In the genomic region with DNA sequence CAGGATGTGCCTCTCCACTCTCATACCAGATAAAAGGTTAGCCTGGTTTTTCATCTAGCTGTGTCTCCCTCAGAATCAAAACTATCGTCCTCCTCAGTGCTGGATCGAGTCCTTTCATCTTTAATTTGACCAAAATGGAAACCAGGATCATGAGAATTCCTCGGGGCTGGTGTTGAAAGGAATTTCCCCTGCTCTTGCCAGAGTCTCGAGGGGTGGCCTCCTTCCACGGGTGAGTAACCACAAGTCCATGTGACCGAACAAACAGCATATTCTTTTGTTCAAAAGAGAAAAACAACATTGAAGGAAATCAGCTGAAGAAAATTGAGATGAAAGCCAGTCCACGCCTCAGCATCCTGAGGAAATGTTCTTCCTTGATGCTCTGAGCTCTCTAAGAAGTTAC, we compare ENCODE assay signal across 12 cellular contexts.
DNase-seq lines count a peak whose midpoint lies in the region; ATAC-seq and TF ChIP-seq lines count a peak whose summit lies in the region.
"Had no signal": no experiment of that assay in that cellular context is flagged by ENCODE, and none has a peak within 500 bp of the region (broad histone marks: within the 10 kb centered on the region; RNA-seq: fewer than 3 reads in every experiment).

No MANE protein-coding gene starts in this region.

- peak overlapping the region; percentile 31; the same call in 1 of the 2 replicates for H3K4ac ChIP-seq in IMR-90 (ENCODE audit: low read depth, low read length)

- H2BK5ac ChIP-seq in IMR-90 (ENCODE audit: low read depth, low read length, poor library complexity, severe bottlenecking): no peak overlapping the region

- CTCF ChIA-PET in IMR-90 (lab: Yijun Ruan, JAX): no interaction called here
- CTCF ChIA-PET in GM10248 (lab: Yijun Ruan, JAX): no interaction called here

- H2AK5ac ChIP-seq in IMR-90 (ENCODE audit: low read depth, low read length): peak overlapping the region; percentile 65; the same call in 1 of the 2 replicates

- intact Hi-C loops in IMR-90 (cut with micrococcal nuclease): no loop called here
- intact Hi-C loops in thyroid gland (cut with DNase I): no loop called here
- intact Hi-C loops in posterior cingulate gyrus (cut with DNase I): no loop called here

- H2AFZ ChIP-seq in IMR-90 (replicated peaks; ENCODE audit: low read length, poor library complexity): no peak overlapping the region

- DNase-seq in IMR-90: peak; percentile 77
- DNase-seq in epithelial cell of proximal tubule (ENCODE audit: low read depth): peak; percentile 33
- DNase-seq in lung microvascular endothelial cell (ENCODE audit: low read depth in 2 of 2): peak; percentile 64 to 89
- peak; percentile 75 to 82 for DNase-seq in thyroid gland
- no peak for DNase-seq in posterior cingulate gyrus
- DNase-seq in GM10248 (ENCODE audit: extremely low spot score): no peak
- DNase-seq: GDM1; naive thymus-derived CD4-positive, alpha-beta T cell; NCI-H1930 had no signal

- ATAC-seq in IMR-90 (ENCODE audit: low read depth) (peak; percentile 21), HG03045 (IDR thresholded peaks at IDR 0.05; ENCODE audit: unreplicated experiment) (no peak), GM18505 (IDR thresholded peaks at IDR 0.05; ENCODE audit: unreplicated experiment) (no peak)
- ATAC-seq: naive thymus-derived CD4-positive, alpha-beta T cell; WTC11 had no signal

- H3K9ac ChIP-seq in IMR-90 (ENCODE audit: low read depth, low read length): no peak overlapping the region

- H3K4me1 ChIP-seq in IMR-90 (ENCODE audit: control insufficient read depth, insufficient read depth, low read length) (peaks cover 12% of the 10 kb centered on the region), thyroid gland (peaks cover 23 to 31% of the 10 kb centered on the region in 2 donors)

- BruUV-seq in IMR-90 (replicated peaks; lab: Mats Ljungman, UMichigan): no TSS peak

- H3K4me2 ChIP-seq in IMR-90 (ENCODE audit: low read depth, low read length): no peak overlapping the region

- no peak overlapping the region for H2AK9ac ChIP-seq in IMR-90 (replicated peaks; ENCODE audit: low read depth, low read length, poor library complexity)

- H3K56ac ChIP-seq in IMR-90 (ENCODE audit: extremely low read depth, insufficient read depth, low read length): no peak overlapping the region

- no peaks in the 10 kb centered on the region for H4K20me1 ChIP-seq in IMR-90 (ENCODE audit: insufficient read depth, low read length)

- 0 out of 2 replicates have a peak overlapping the region, but pooled peaks have one; percentile 21 for H2BK20ac ChIP-seq in IMR-90 (ENCODE audit: low read depth, low read length)

- POLR2A ChIA-PET in IMR-90 (lab: Charles Lee; ENCODE audit: unreplicated experiment): no interaction called here
- POLR2A ChIA-PET in GM10248 (lab: Yijun Ruan, JAX): no interaction called here

- H3K4me3 ChIP-seq in IMR-90 (ENCODE audit: insufficient read depth, low read depth, low read length) (no peak overlapping the region), epithelial cell of proximal tubule (ENCODE audit: low read depth, low read length) (no peak overlapping the region), thyroid gland (replicated peaks in 1 of 3) (no peak overlapping the region)

- H4K5ac ChIP-seq in IMR-90 (ENCODE audit: low read depth, low read length): no peak overlapping the region

- H3K36me3 ChIP-seq in IMR-90 (ENCODE audit: control insufficient read depth, insufficient read depth, low read length) (no peaks in the 10 kb centered on the region), thyroid gland (no peaks in the 10 kb centered on the region)

- dilution Hi-C loops in IMR-90 (cut with HindIII; ENCODE audit: low sequenced_read_pairs, unreplicated experiment): no loop called here

- H3K9me1 ChIP-seq in IMR-90 (ENCODE audit: insufficient read depth, low read length): peaks cover 11% of the 10 kb centered on the region; the same call in 1 of the 2 replicates

- peak overlapping the region; percentile 29; the same call in 1 of the 2 replicates for H4K91ac ChIP-seq in IMR-90 (ENCODE audit: insufficient read depth, low read depth, low read length)

- H4K8ac ChIP-seq in IMR-90 (ENCODE audit: low read depth in 2 of 2, low read length in 2 of 2): peak overlapping the region in 1 of 2 experiments; percentile 41; a peak in 2 of 4 replicates

- H3K27me3 ChIP-seq in IMR-90 (ENCODE audit: control insufficient read depth, insufficient read depth, low read length): no peaks in the 10 kb centered on the region
- no peaks in the 10 kb centered on the region for H3K27me3 ChIP-seq in thyroid gland

- no peak overlapping the region for H3K14ac ChIP-seq in IMR-90 (replicated peaks; ENCODE audit: low read depth, low read length)

- TF ChIP-seq RAD21 in IMR-90 (IDR thresholded peaks at IDR 0.05; ENCODE audit: low read length): no peak

- H3K9me3 ChIP-seq in IMR-90 (ENCODE audit: control insufficient read depth, insufficient read depth, low read length) (no peaks in the 10 kb centered on the region), thyroid gland (no peaks in the 10 kb centered on the region)

- H3K79me1 ChIP-seq in IMR-90 (ENCODE audit: low read depth in 1 of 2, low read length in 2 of 2): no peaks in the 10 kb centered on the region

- TF ChIP-seq POLR2A in IMR-90 (IDR thresholded peaks at IDR 0.05; ENCODE audit: low read depth, low read length) (no peak), thyroid gland (IDR thresholded peaks at IDR 0.05) (no peak), GM18505 (IDR thresholded peaks at IDR 0.05; ENCODE audit: borderline replicate concordance, extremely low read depth, insufficient read depth, insufficient read length) (no peak)

- WGBS in IMR-90 (ENCODE audit: extremely low coverage in 2 of 2, insufficient read length in 1 of 2), 2 experiments: no CpG with 5 or more reads among the region's 7 CpGs
- WGBS in thyroid gland, 2 donors: 11 to 12% methylated on average over 7 of the region's 7 CpGs

- H3K27ac ChIP-seq in IMR-90 (ENCODE audit: insufficient read depth, low read length) (no peak overlapping the region), thyroid gland (peak overlapping the region; percentile 15 to 54 (median 47))

- no peak overlapping the region for H3K23ac ChIP-seq in IMR-90 (ENCODE audit: low read depth, low read length)

- in situ Hi-C loops in IMR-90 (cut with MboI; ENCODE audit: low sequenced_read_pairs): no loop called here

- H3K18ac ChIP-seq in IMR-90 (ENCODE audit: low read depth, low read length): no peak overlapping the region

- H2BK15ac ChIP-seq in IMR-90 (ENCODE audit: low read depth, low read length): peak overlapping the region; percentile 43

- no peak for TF ChIP-seq CTCF in IMR-90 (conservative IDR thresholded peaks at IDR 0.05; ENCODE audit: low read depth, low read length)
- TF ChIP-seq CTCF in epithelial cell of proximal tubule (conservative IDR thresholded peaks at IDR 0.05; ENCODE audit: low read depth, low read length): no peak
- TF ChIP-seq CTCF in thyroid gland (IDR thresholded peaks at IDR 0.05): no peak
- no peak for TF ChIP-seq CTCF in GM10248 (IDR thresholded peaks at IDR 0.05; ENCODE audit: control extremely low read depth, extremely low read depth, low read depth, missing control alignments)

- H2BK120ac ChIP-seq in IMR-90 (ENCODE audit: low read depth, low read length): peak overlapping the region; percentile 50

TF ChIP-seq in IMR-90, 13 proteins besides CTCF, POLR2A, EP300 and RAD21:
- TF ChIP-seq, protein P1, sequence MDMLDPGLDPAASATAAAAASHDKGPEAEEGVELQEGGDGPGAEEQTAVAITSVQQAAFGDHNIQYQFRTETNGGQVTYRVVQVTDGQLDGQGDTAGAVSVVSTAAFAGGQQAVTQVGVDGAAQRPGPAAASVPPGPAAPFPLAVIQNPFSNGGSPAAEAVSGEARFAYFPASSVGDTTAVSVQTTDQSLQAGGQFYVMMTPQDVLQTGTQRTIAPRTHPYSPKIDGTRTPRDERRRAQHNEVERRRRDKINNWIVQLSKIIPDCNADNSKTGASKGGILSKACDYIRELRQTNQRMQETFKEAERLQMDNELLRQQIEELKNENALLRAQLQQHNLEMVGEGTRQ (IDR thresholded peaks at IDR 0.05; ENCODE audit: low read depth, low read length): peak; percentile 42; the same call in 1 of the 2 replicates
- TF ChIP-seq BHLHE40 (IDR thresholded peaks at IDR 0.05; ENCODE audit: low read depth, low read length) (no peak), MXI1 (IDR thresholded peaks at IDR 0.05; ENCODE audit: borderline replicate concordance, low read depth, low read length) (no peak), RFX5 (IDR thresholded peaks at IDR 0.05; ENCODE audit: low read depth, low read length) (no peak)

Comparison
In these comparisons a context has a peak if more than half of its experiments do, and no peak if none do; other contexts are left out.
1. DNase-seq: peak in IMR-90 (single experiment), epithelial cell of proximal tubule (single experiment), lung microvascular endothelial cell (2 of 2) and thyroid gland (2 of 2); none in posterior cingulate gyrus (0 of 10) and GM10248 (single experiment).